In the genomic region with DNA sequence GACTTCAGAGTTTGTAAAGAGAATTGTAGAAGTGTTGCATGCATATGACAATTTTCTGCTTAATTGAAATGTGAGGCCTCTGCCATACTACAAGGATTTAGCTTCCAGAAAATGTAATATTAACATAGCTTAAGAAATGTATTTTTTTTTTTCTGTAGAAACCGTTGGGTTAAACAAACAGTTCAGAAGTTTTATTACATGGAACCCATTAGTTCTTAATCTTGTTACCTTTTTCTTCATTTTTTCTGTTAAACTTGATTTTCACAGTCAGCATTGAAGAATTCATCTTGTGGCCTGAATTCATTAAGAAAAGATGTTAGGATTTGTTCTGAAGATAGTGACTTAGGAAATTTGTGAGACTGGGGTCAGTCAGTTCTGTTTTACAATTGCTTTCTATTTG, we compare ENCODE assay signal across 9 cellular contexts. TPM values are rescaled to one million over a fixed set of nuclear protein-coding genes. Genes with fewer than 3 reads are reported as not detected.
DNase-seq lines count a peak whose midpoint lies in the region; ATAC-seq and TF ChIP-seq lines count a peak whose summit lies in the region.
"Had no signal": no experiment of that assay in that cellular context is flagged by ENCODE, and none has a peak within 500 bp of the region (broad histone marks: within the 10 kb centered on the region; RNA-seq: fewer than 3 reads in every experiment).

No MANE protein-coding gene starts in this region.

- peaks cover 44 to 73% (median 64%) of the 10 kb centered on the region in 7 donors for H3K4me1 Mint-ChIP-seq in naive thymus-derived CD4-positive, alpha-beta T cell

- H3K27me3 ChIP-seq in HUES64 (ENCODE audit: insufficient read depth, low read length) = no peaks in the 10 kb centered on the region
- no peaks in the 10 kb centered on the region for H3K27me3 ChIP-seq in breast epithelium
- no peaks in the 10 kb centered on the region for H3K27me3 ChIP-seq in naive thymus-derived CD4-positive, alpha-beta T cell (ENCODE audit: control insufficient read depth in 2 of 2, insufficient read depth in 2 of 2, low read length in 2 of 2)

- DNase-seq in AG04449 (ENCODE audit: low read depth, low spot score) (no peak), breast epithelium (ENCODE audit: low spot score in 2 of 2) (no peak), NCI-H146 (lab: John Stamatoyannopoulos, UW) (no peak), GM10266 (ENCODE audit: extremely low spot score) (no peak)
- no peak for DNase-seq in naive thymus-derived CD4-positive, alpha-beta T cell
- DNase-seq in stimulated activated CD4-positive, alpha-beta T cell treated with anti-CD3 and anti-CD28 coated beads, Interleukin-15, amount 100 ng/mL, for 24 hours = no peak
- DNase-seq: activated CD4-positive, alpha-beta T cell treated with anti-CD3 and anti-CD28 coated beads for 48 hours had no signal

- no peaks in the 10 kb centered on the region for H3K27me3 Mint-ChIP-seq in naive thymus-derived CD4-positive, alpha-beta T cell

- H3K4me1 ChIP-seq in HUES64 (ENCODE audit: insufficient read depth, low read length) (peaks cover 22% of the 10 kb centered on the region), breast epithelium (peaks cover 0 to 7% of the 10 kb centered on the region in 2 donors)
- H3K4me1 ChIP-seq in naive thymus-derived CD4-positive, alpha-beta T cell (ENCODE audit: control insufficient read depth in 2 of 2, insufficient read depth in 2 of 2, low read length in 2 of 2) = peaks cover 14 to 27% of the 10 kb centered on the region in 2 donors

- TF ChIP-seq POLR2A in breast epithelium (IDR thresholded peaks at IDR 0.05) = no peak

- POLR2A ChIA-PET in AG04449 (lab: Yijun Ruan, JAX) = no interaction called here
- POLR2A ChIA-PET in naive thymus-derived CD4-positive, alpha-beta T cell (lab: Charles Lee) = no interaction called here

- H3K27ac ChIP-seq in HUES64 (ENCODE audit: low read depth, low read length) (no peak overlapping the region), breast epithelium (peak overlapping the region; percentile 32 to 98)
- peak overlapping the region; percentile 22 for H3K27ac ChIP-seq in naive thymus-derived CD4-positive, alpha-beta T cell (ENCODE audit: low read depth, low read length)

- H3K4me3 ChIP-seq in AG04449 (ENCODE audit: low read depth, low read length) (peak overlapping the region; percentile 25), HUES64 (ENCODE audit: low read length) (peak overlapping the region; percentile 96), breast epithelium (peak overlapping the region; percentile 72 to 91 (median 73))
- peak overlapping the region; percentile 11 for H3K4me3 ChIP-seq in naive thymus-derived CD4-positive, alpha-beta T cell (ENCODE audit: low read length)

- H3K9ac ChIP-seq in HUES64 (ENCODE audit: low read depth, low read length) = no peak overlapping the region

- H3K27ac Mint-ChIP-seq in naive thymus-derived CD4-positive, alpha-beta T cell = peak overlapping the region in 8 of 9 donors; percentile 7 to 70 (median 44)

- no peaks in the 10 kb centered on the region for H3K9me3 Mint-ChIP-seq in naive thymus-derived CD4-positive, alpha-beta T cell

- no peaks in the 10 kb centered on the region for H3K9me3 ChIP-seq in HUES64 (ENCODE audit: insufficient read depth, low read depth, low read length)
- H3K9me3 ChIP-seq in breast epithelium = no peaks in the 10 kb centered on the region
- no peaks in the 10 kb centered on the region for H3K9me3 ChIP-seq in naive thymus-derived CD4-positive, alpha-beta T cell (ENCODE audit: control insufficient read depth in 2 of 3, low read length in 3 of 3)

- H3K36me3 ChIP-seq in HUES64 (ENCODE audit: insufficient read depth, low read length) (peaks cover 3% of the 10 kb centered on the region; the same call in 1 of the 2 replicates), breast epithelium (no peaks in the 10 kb centered on the region)
- H3K36me3 ChIP-seq in naive thymus-derived CD4-positive, alpha-beta T cell (ENCODE audit: control insufficient read depth in 2 of 3, insufficient read depth in 3 of 3, low read length in 3 of 3) = peaks cover 0 to 5% (median 0%) of the 10 kb centered on the region in 3 experiments

- peaks cover 4 to 26% (median 12%) of the 10 kb centered on the region in 5 donors for H3K36me3 Mint-ChIP-seq in naive thymus-derived CD4-positive, alpha-beta T cell

- TF ChIP-seq CTCF in AG04449 (IDR thresholded peaks at IDR 0.05; ENCODE audit: insufficient read depth, low read length, missing control alignments) (no peak), breast epithelium (IDR thresholded peaks at IDR 0.05) (no peak), GM10266 (IDR thresholded peaks at IDR 0.05; ENCODE audit: control insufficient read depth, insufficient read depth, low read depth, missing control alignments) (no peak)

- no peak for ATAC-seq in naive thymus-derived CD4-positive, alpha-beta T cell
- no peak for ATAC-seq in HG03565 (IDR thresholded peaks at IDR 0.05; ENCODE audit: unreplicated experiment)

- 86% methylated on average over 1 of the region's 1 CpG for WGBS in HUES64

- CTCF ChIA-PET in AG04449 (lab: Yijun Ruan, JAX) = no interaction called here
- CTCF ChIA-PET in naive thymus-derived CD4-positive, alpha-beta T cell (lab: Charles Lee) = interaction anchor here (1.0 kb wide), 1 partner anchor 9 kb away, joined by 4 read pairs; no protein-coding TSS in a partner anchor

- H3K4me3 Mint-ChIP-seq in naive thymus-derived CD4-positive, alpha-beta T cell = peak overlapping the region; percentile 46 to 98 (median 83)

- intact Hi-C loops in breast epithelium (cut with DNase I; ENCODE audit: low total_unique reads) = no loop called here
- intact Hi-C loops in naive thymus-derived CD4-positive, alpha-beta T cell (cut with micrococcal nuclease) = loop anchor here (1.0 to 10.0 kb wide), 3 partner anchors 8 to 967 kb away; a partner anchor contains a TSS

RNA-seq across cellular contexts. Expression of a gene that starts 4.9 kb away (rescaled TPM):
- polyA plus RNA-seq in HUES64 (2013, experiment 1 of 2) = 22.1 TPM
- polyA plus RNA-seq in HUES64 (2013, experiment 2 of 2) = 27.3 TPM
- total RNA-seq in breast epithelium = 100 to 1,000 TPM; 178 to 366 (median 186) TPM
- 100 to 1,000 TPM in 1 of 5 experiments, 10 to 100 TPM in 4; 85.9 to 109 (median 93.5) TPM for total RNA-seq in naive thymus-derived CD4-positive, alpha-beta T cell
- 10 to 100 TPM; 24.0 to 32.7 TPM for polyA plus RNA-seq in naive thymus-derived CD4-positive, alpha-beta T cell

RNA-seq across cellular contexts. Expression of a gene that starts 4.9 kb away (rescaled TPM):
- 0.35 TPM for polyA plus RNA-seq in HUES64 (2013, experiment 1 of 2)
- polyA plus RNA-seq in HUES64 (2013, experiment 2 of 2) = 0.32 TPM
- 1 to 10 TPM in 1 of 3 donors, under 1 TPM in 2; 0.44 to 1.1 (median 0.66) TPM for total RNA-seq in breast epithelium
- total RNA-seq in naive thymus-derived CD4-positive, alpha-beta T cell = 1 to 10 TPM in 2 of 5 experiments, under 1 TPM in 3; 0.32 to 1.6 (median 0.85) TPM
- under 1 TPM in 1 of 2 donors, not detected in 1; 0.25 TPM for polyA plus RNA-seq in naive thymus-derived CD4-positive, alpha-beta T cell

RNA-seq across cellular contexts. Expression of a gene that starts 50.3 kb away (rescaled TPM):
- 22.5 TPM for polyA plus RNA-seq in HUES64 (2013, experiment 1 of 2)
- 25.3 TPM for polyA plus RNA-seq in HUES64 (2013, experiment 2 of 2)
- 10 to 100 TPM; 40.6 to 49.6 (median 41.0) TPM for total RNA-seq in breast epithelium
- total RNA-seq in naive thymus-derived CD4-positive, alpha-beta T cell = 10 to 100 TPM; 33.5 to 53.4 (median 46.1) TPM
- 10 to 100 TPM; 34.5 to 38.4 TPM for polyA plus RNA-seq in naive thymus-derived CD4-positive, alpha-beta T cell

Comparison
In these comparisons a context has a peak if more than half of its experiments do, and no peak if none do; other contexts are left out.
1. H3K4me3 ChIP-seq: peak in every context shown above with its lines; median percentile 96 in HUES64; 73 in breast epithelium; 25 in AG04449; 11 in naive thymus-derived CD4-positive, alpha-beta T cell.